Comparison of ENCODE assay signal across 15 cellular contexts in genomic region chr10:85602713-85603112, GRCh38.
DNase-seq lines count a peak whose midpoint lies in the region; ATAC-seq and TF ChIP-seq lines count a peak whose summit lies in the region.
"Had no signal": no experiment of that assay in that cellular context is flagged by ENCODE, and none has a peak within 500 bp of the region (broad histone marks: within the 10 kb centered on the region; RNA-seq: fewer than 3 reads in every experiment).

No MANE protein-coding gene starts in this region.

- H4K20me1 ChIP-seq in osteoblast (ENCODE audit: insufficient read depth, low read length), result no peaks in the 10 kb centered on the region

- no peaks in the 10 kb centered on the region for H3K79me2 ChIP-seq in osteoblast (ENCODE audit: insufficient read depth, low read length)

- ATAC-seq in Right ventricle myocardium superior (ENCODE audit: poor library complexity), result no peak
- no peak for ATAC-seq in GM19455 (IDR thresholded peaks at IDR 0.05; ENCODE audit: unreplicated experiment)

- peak; percentile 5 for DNase-seq in right atrium auricular region (ENCODE audit: low spot score)
- no peak for DNase-seq in Right ventricle myocardium superior
- DNase-seq in ecto neural progenitor cell (ENCODE audit: low spot score), result peak; percentile 21
- DNase-seq in osteoblast (ENCODE audit: insufficient read length, low spot score, missing footprints), result peak; percentile 56
- DNase-seq in vagina (ENCODE audit: extremely low spot score in 2 of 2), result peak; percentile 49 to 70
- no peak for DNase-seq in EL
- no peak for DNase-seq in midbrain (lab: John Stamatoyannopoulos, UW)
- DNase-seq: ACHN, DMS153, DMS79, GF-D8, GOT3 had no signal

- intact Hi-C loops in Right ventricle myocardium superior (cut with DNase I) (no loop called here), vagina (cut with DNase I) (no loop called here)

- H3K27me3 ChIP-seq in right atrium auricular region, result no peaks in the 10 kb centered on the region
- H3K27me3 ChIP-seq in osteoblast (ENCODE audit: insufficient read depth, low read length), result no peaks in the 10 kb centered on the region
- H3K27me3 ChIP-seq in vagina, result no peaks in the 10 kb centered on the region

- TF ChIP-seq CTCF in right atrium auricular region (IDR thresholded peaks at IDR 0.05) (no peak), osteoblast (IDR thresholded peaks at IDR 0.05; ENCODE audit: extremely low read depth, low read depth, low read length) (no peak), vagina (IDR thresholded peaks at IDR 0.05) (no peak)

- H3K4me1 ChIP-seq in right atrium auricular region (no peaks in the 10 kb centered on the region), osteoblast (ENCODE audit: insufficient read depth, low read length) (no peaks in the 10 kb centered on the region), vagina (no peaks in the 10 kb centered on the region)
- H3K4me1 ChIP-seq: HAP-1 had no signal

- no peak overlapping the region for H3K4me3 ChIP-seq in right atrium auricular region
- H3K4me3 ChIP-seq in osteoblast (ENCODE audit: insufficient read depth, low read length), result no peak overlapping the region
- no peak overlapping the region for H3K4me3 ChIP-seq in vagina
- H3K4me3 ChIP-seq: HAP-1 had no signal

- no peak overlapping the region for H2AFZ ChIP-seq in osteoblast (ENCODE audit: low read length)

- H3K9me3 ChIP-seq in right atrium auricular region, result no peaks in the 10 kb centered on the region
- no peaks in the 10 kb centered on the region for H3K9me3 ChIP-seq in osteoblast (ENCODE audit: low read depth, low read length)
- H3K9me3 ChIP-seq in vagina, result no peaks in the 10 kb centered on the region
- H3K9me3 ChIP-seq: HAP-1 had no signal

- no peak overlapping the region for H3K27ac ChIP-seq in right atrium auricular region
- no peak overlapping the region for H3K27ac ChIP-seq in osteoblast (ENCODE audit: low read depth, low read length)
- H3K27ac ChIP-seq in vagina, result no peak overlapping the region
- H3K27ac ChIP-seq: C4-2B had no signal

- H3K36me3 ChIP-seq in right atrium auricular region (no peaks in the 10 kb centered on the region), osteoblast (ENCODE audit: insufficient read depth, low read length) (no peaks in the 10 kb centered on the region), vagina (no peaks in the 10 kb centered on the region)
- H3K36me3 ChIP-seq: HAP-1 had no signal

- H3K4me2 ChIP-seq in osteoblast (ENCODE audit: insufficient read depth, low read length), result no peak overlapping the region

- TF ChIP-seq POLR2A in vagina (IDR thresholded peaks at IDR 0.05), result no peak

Comparison
In these comparisons a context has a peak if more than half of its experiments do, and no peak if none do; other contexts are left out.
1. DNase-seq: peak in right atrium auricular region (single experiment), ecto neural progenitor cell (single experiment), osteoblast (single experiment) and vagina (2 of 2); none in Right ventricle myocardium superior (single experiment), EL (single experiment) and midbrain (single experiment).